In the genomic region with DNA sequence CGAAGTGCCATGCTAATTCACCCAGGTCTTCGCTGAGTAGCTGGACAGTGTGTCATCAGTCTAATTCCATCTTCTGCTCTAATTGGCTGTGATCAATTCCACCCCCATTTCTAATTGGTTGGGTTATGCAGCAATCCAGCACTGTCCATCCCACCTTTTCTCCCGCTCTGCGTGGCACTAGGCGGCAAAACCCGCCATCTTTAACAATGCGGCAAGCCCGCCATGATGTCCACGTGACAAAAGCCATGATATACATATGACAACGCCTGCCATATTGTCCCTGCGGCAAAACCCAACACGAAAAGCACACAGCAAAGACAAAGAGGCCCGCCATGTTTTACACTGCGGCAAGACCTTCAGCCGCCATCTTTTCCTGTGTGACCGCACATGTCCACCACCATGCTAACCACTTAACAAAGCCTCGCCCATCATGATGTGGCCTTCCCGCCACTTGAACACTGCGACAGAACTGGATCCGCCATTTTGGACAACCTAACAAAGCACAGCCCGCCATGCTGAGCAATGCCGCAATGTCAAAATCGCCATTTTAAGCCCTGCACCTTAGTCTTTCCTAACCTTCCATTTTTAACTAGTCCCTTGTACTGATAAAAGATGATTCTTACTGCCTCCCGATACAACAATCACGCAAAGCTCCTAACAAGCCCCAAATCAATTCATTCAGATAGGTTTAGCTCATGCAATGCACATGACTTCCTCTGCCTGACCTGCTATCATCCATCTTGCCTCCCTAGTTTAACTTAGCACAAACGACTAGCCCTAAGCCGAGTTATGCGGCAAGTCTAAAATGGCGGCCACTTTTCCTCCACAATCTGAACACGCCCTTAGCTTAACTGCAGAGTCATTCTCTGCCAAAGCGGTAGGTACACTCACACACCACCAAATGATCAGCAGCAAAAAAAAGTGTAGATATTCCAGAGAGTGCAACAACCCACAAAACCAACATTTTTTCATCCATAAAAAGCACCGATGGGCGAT, we compare ENCODE assay signal across 1 cellular context.
TF ChIP-seq lines count a peak whose summit lies in the region.

No MANE protein-coding gene starts in this region.

TF ChIP-seq in K562, 482 proteins besides CTCF, POLR2A, EP300 and RAD21 (continued from another document and continues in another):
- TF ChIP-seq NR0B1 (IDR thresholded peaks at IDR 0.05; ENCODE audit: partially characterized antibody): no peak
- peak; percentile 97 for TF ChIP-seq HMBOX1 (IDR thresholded peaks at IDR 0.05)
- TF ChIP-seq ZNF589 (CRISPR knock-in tag; IDR thresholded peaks at IDR 0.05; ENCODE audit: low read depth): peak; percentile 57; the same call in 1 of the 2 replicates
- TF ChIP-seq, protein P1, sequence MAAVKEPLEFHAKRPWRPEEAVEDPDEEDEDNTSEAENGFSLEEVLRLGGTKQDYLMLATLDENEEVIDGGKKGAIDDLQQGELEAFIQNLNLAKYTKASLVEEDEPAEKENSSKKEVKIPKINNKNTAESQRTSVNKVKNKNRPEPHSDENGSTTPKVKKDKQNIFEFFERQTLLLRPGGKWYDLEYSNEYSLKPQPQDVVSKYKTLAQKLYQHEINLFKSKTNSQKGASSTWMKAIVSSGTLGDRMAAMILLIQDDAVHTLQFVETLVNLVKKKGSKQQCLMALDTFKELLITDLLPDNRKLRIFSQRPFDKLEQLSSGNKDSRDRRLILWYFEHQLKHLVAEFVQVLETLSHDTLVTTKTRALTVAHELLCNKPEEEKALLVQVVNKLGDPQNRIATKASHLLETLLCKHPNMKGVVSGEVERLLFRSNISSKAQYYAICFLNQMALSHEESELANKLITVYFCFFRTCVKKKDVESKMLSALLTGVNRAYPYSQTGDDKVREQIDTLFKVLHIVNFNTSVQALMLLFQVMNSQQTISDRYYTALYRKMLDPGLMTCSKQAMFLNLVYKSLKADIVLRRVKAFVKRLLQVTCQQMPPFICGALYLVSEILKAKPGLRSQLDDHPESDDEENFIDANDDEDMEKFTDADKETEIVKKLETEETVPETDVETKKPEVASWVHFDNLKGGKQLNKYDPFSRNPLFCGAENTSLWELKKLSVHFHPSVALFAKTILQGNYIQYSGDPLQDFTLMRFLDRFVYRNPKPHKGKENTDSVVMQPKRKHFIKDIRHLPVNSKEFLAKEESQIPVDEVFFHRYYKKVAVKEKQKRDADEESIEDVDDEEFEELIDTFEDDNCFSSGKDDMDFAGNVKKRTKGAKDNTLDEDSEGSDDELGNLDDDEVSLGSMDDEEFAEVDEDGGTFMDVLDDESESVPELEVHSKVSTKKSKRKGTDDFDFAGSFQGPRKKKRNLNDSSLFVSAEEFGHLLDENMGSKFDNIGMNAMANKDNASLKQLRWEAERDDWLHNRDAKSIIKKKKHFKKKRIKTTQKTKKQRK (IDR thresholded peaks at IDR 0.05; ENCODE audit: borderline replicate concordance, low read depth, low read length): no peak
- no peak for TF ChIP-seq ARID2 (IDR thresholded peaks at IDR 0.05)
- 0 out of 2 replicates have a peak, but pooled peaks have one; percentile 16 for TF ChIP-seq LEF1 (IDR thresholded peaks at IDR 0.05)
- TF ChIP-seq TAF1 (IDR thresholded peaks at IDR 0.05; ENCODE audit: control insufficient read depth, extremely low read depth, insufficient read depth, low read length, severe bottlenecking): peak; percentile 28
- no peak for TF ChIP-seq ZNF57 (CRISPR knock-in tag; IDR thresholded peaks at IDR 0.05)
- no peak for TF ChIP-seq TRIM28 (IDR thresholded peaks at IDR 0.05)
- no peak for TF ChIP-seq NFE2L1 (tag; IDR thresholded peaks at IDR 0.05; ENCODE audit: borderline replicate concordance, low read depth)
- TF ChIP-seq MEF2D (tag; conservative IDR thresholded peaks at IDR 0.05; ENCODE audit: low read depth): 0 out of 2 replicates have a peak, but pooled peaks have one; percentile 33
- no peak for TF ChIP-seq ZNF224 (CRISPR knock-in tag; IDR thresholded peaks at IDR 0.05)
- TF ChIP-seq L3MBTL2 (IDR thresholded peaks at IDR 0.05): peak; percentile 63
- TF ChIP-seq ZNF444 (CRISPR knock-in tag; IDR thresholded peaks at IDR 0.05): no peak
- TF ChIP-seq E2F8 (IDR thresholded peaks at IDR 0.05; ENCODE audit: low read depth, partially characterized antibody): peak; percentile 83
- no peak; the same call in 1 of the 2 replicates for TF ChIP-seq HDAC8 (tag; IDR thresholded peaks at IDR 0.05)
- TF ChIP-seq TSC22D4 (tag; IDR thresholded peaks at IDR 0.05): no peak
- TF ChIP-seq BRD4 (IDR thresholded peaks at IDR 0.05): no peak
- TF ChIP-seq RBBP5 (IDR thresholded peaks at IDR 0.05; ENCODE audit: borderline replicate concordance, insufficient read depth, low read length, poor library complexity, severe bottlenecking): no peak
- TF ChIP-seq RBM14 (IDR thresholded peaks at IDR 0.05; ENCODE audit: borderline replicate concordance, insufficient read depth, low read depth, low read length): no peak
- TF ChIP-seq STAT5B (CRISPR knock-in tag; IDR thresholded peaks at IDR 0.05): no peak
- TF ChIP-seq RBM17 (IDR thresholded peaks at IDR 0.05; ENCODE audit: borderline replicate concordance, low read depth, low read length): no peak
- TF ChIP-seq NFE2 (IDR thresholded peaks at IDR 0.05; ENCODE audit: low read depth): peak; percentile 62
- peak; percentile 66 for TF ChIP-seq MAFG (tag; conservative IDR thresholded peaks at IDR 0.05)
- TF ChIP-seq, protein P2, sequence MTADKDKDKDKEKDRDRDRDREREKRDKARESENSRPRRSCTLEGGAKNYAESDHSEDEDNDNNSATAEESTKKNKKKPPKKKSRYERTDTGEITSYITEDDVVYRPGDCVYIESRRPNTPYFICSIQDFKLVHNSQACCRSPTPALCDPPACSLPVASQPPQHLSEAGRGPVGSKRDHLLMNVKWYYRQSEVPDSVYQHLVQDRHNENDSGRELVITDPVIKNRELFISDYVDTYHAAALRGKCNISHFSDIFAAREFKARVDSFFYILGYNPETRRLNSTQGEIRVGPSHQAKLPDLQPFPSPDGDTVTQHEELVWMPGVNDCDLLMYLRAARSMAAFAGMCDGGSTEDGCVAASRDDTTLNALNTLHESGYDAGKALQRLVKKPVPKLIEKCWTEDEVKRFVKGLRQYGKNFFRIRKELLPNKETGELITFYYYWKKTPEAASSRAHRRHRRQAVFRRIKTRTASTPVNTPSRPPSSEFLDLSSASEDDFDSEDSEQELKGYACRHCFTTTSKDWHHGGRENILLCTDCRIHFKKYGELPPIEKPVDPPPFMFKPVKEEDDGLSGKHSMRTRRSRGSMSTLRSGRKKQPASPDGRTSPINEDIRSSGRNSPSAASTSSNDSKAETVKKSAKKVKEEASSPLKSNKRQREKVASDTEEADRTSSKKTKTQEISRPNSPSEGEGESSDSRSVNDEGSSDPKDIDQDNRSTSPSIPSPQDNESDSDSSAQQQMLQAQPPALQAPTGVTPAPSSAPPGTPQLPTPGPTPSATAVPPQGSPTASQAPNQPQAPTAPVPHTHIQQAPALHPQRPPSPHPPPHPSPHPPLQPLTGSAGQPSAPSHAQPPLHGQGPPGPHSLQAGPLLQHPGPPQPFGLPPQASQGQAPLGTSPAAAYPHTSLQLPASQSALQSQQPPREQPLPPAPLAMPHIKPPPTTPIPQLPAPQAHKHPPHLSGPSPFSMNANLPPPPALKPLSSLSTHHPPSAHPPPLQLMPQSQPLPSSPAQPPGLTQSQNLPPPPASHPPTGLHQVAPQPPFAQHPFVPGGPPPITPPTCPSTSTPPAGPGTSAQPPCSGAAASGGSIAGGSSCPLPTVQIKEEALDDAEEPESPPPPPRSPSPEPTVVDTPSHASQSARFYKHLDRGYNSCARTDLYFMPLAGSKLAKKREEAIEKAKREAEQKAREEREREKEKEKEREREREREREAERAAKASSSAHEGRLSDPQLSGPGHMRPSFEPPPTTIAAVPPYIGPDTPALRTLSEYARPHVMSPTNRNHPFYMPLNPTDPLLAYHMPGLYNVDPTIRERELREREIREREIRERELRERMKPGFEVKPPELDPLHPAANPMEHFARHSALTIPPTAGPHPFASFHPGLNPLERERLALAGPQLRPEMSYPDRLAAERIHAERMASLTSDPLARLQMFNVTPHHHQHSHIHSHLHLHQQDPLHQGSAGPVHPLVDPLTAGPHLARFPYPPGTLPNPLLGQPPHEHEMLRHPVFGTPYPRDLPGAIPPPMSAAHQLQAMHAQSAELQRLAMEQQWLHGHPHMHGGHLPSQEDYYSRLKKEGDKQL (CRISPR knock-in tag; IDR thresholded peaks at IDR 0.05; ENCODE audit: borderline replicate concordance): no peak
- TF ChIP-seq HDAC3 (IDR thresholded peaks at IDR 0.05; ENCODE audit: borderline replicate concordance, partially characterized antibody): peak; percentile 36
- TF ChIP-seq MBD2 (IDR thresholded peaks at IDR 0.05; ENCODE audit: borderline replicate concordance, low read depth): no peak; the same call in 1 of the 2 replicates
- TF ChIP-seq XRCC5 (IDR thresholded peaks at IDR 0.05; ENCODE audit: low read depth, low read length): no peak
- peak; percentile 97 for TF ChIP-seq PKNOX1 (IDR thresholded peaks at IDR 0.05)
- TF ChIP-seq, protein P3, sequence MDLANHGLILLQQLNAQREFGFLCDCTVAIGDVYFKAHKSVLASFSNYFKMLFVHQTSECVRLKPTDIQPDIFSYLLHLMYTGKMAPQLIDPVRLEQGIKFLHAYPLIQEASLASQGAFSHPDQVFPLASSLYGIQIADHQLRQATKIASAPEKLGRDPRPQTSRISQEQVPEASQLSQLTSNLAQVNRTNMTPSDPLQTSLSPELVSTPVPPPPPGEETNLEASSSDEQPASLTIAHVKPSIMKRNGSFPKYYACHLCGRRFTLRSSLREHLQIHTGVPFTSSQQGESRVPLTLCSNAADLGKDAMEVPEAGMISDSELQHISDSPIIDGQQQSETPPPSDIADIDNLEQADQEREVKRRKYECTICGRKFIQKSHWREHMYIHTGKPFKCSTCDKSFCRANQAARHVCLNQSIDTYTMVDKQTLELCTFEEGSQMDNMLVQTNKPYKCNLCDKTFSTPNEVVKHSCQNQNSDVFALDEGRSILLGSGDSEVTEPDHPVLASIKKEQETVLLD (IDR thresholded peaks at IDR 0.05): no peak
- TF ChIP-seq, protein P4, sequence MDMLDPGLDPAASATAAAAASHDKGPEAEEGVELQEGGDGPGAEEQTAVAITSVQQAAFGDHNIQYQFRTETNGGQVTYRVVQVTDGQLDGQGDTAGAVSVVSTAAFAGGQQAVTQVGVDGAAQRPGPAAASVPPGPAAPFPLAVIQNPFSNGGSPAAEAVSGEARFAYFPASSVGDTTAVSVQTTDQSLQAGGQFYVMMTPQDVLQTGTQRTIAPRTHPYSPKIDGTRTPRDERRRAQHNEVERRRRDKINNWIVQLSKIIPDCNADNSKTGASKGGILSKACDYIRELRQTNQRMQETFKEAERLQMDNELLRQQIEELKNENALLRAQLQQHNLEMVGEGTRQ (CRISPR knock-in tag; IDR thresholded peaks at IDR 0.05): peak; percentile 89
- no peak for TF ChIP-seq NONO (IDR thresholded peaks at IDR 0.05; ENCODE audit: low read depth in 2 of 2, low read length in 1 of 2)
- no peak for TF ChIP-seq ARID1B (IDR thresholded peaks at IDR 0.05)
